1 cellular context compared by ENCODE assay signal in genomic region chr18:31218671-31219383, GRCh38.
TF ChIP-seq lines count a peak whose summit lies in the region.

No MANE protein-coding gene starts in this region.

TF ChIP-seq in HEK293, 187 proteins besides CTCF, POLR2A, EP300 and RAD21 (continued from another document):
- TF ChIP-seq ZNF488 (tag by site-specific recombination; IDR thresholded peaks at IDR 0.05): no peak
- no peak for TF ChIP-seq REST (tag by site-specific recombination; IDR thresholded peaks at IDR 0.05)
- peak; percentile 92 for TF ChIP-seq SETDB1 (IDR thresholded peaks at IDR 0.05; ENCODE audit: insufficient read length, low read length)
